In the genomic region with DNA sequence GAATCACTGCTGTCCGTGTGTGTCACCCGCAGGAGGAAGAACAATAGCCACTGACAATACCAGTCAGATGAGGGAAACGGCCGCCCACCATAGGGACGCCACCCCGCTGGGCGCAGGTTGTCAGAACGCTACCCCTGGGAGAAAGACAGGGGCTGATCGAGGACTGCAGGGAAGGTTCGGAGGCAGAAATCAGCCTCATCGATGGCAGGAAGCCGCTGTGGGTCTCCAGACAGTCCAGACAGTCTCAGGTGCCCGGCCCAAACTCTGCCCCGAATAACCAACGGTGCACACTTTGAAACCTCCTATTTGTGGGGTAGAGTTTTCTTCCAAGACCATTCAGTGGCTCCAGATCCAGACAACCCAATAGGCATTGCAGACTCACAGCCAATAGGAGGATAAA, we compare ENCODE assay signal across 23 cellular contexts.
DNase-seq lines count a peak whose midpoint lies in the region; ATAC-seq and TF ChIP-seq lines count a peak whose summit lies in the region.
"Had no signal": no experiment of that assay in that cellular context is flagged by ENCODE, and none has a peak within 500 bp of the region (broad histone marks: within the 10 kb centered on the region; RNA-seq: fewer than 3 reads in every experiment).

No MANE protein-coding gene starts in this region.

- no peak overlapping the region for H2AFZ ChIP-seq in neural progenitor cell (replicated peaks)

- H3K9ac ChIP-seq in neural progenitor cell = no peak overlapping the region
- H3K9ac ChIP-seq: BLaER1 had no signal

- H4K20me1 ChIP-seq in neural progenitor cell (ENCODE audit: low read depth) = no peaks in the 10 kb centered on the region
- H4K20me1 ChIP-seq: BLaER1 had no signal

- H3K4me3 Mint-ChIP-seq in dendritic cell treated with granulocyte-macrophage colony-stimulating factor and Interleukin-4, amounts not matched to agents 40 ng/mL and 50 ng/mL, for 4 days = no peak overlapping the region
- H3K4me3 Mint-ChIP-seq in mesothelial cell of epicardium (no peak overlapping the region), WTC11 (no peak overlapping the region), neural progenitor cell (no peak overlapping the region)
- H3K4me3 Mint-ChIP-seq: CD14-positive monocyte; CD4-positive, alpha-beta memory T cell; CD4-positive, CD25-positive, alpha-beta regulatory T cell; CD8-positive, alpha-beta memory T cell had no signal

- H3K4me1 Mint-ChIP-seq in dendritic cell treated with granulocyte-macrophage colony-stimulating factor and Interleukin-4, amounts not matched to agents 40 ng/mL and 50 ng/mL, for 4 days (ENCODE audit: low read depth) = peaks cover 57% of the 10 kb centered on the region
- peaks cover 40% of the 10 kb centered on the region for H3K4me1 Mint-ChIP-seq in mesothelial cell of epicardium
- peaks cover 22% of the 10 kb centered on the region for H3K4me1 Mint-ChIP-seq in WTC11
- peaks cover 11% of the 10 kb centered on the region for H3K4me1 Mint-ChIP-seq in neural progenitor cell
- H3K4me1 Mint-ChIP-seq: CD4-positive, alpha-beta memory T cell; CD4-positive, CD25-positive, alpha-beta regulatory T cell; CD8-positive, alpha-beta memory T cell had no signal

- peaks cover 28% of the 10 kb centered on the region for H3K27me3 Mint-ChIP-seq in dendritic cell treated with granulocyte-macrophage colony-stimulating factor and Interleukin-4, amounts not matched to agents 40 ng/mL and 50 ng/mL, for 4 days
- no peaks in the 10 kb centered on the region for H3K27me3 Mint-ChIP-seq in mesothelial cell of epicardium (ENCODE audit: low read depth)
- H3K27me3 Mint-ChIP-seq in WTC11 (ENCODE audit: low read depth) = peaks cover 2% of the 10 kb centered on the region; the same call in 1 of the 2 replicates
- no peaks in the 10 kb centered on the region for H3K27me3 Mint-ChIP-seq in neural progenitor cell (ENCODE audit: insufficient read depth, low read depth)

- no peak overlapping the region for H3K4me2 ChIP-seq in neural progenitor cell
- H3K4me2 ChIP-seq: BLaER1 had no signal

- H3K27me3 ChIP-seq in sigmoid colon (no peaks in the 10 kb centered on the region), neural progenitor cell (no peaks in the 10 kb centered on the region)
- H3K27me3 ChIP-seq: BE2C, BLaER1 had no signal

- TF ChIP-seq EP300 in sigmoid colon (IDR thresholded peaks at IDR 0.05) = no peak

- no peaks in the 10 kb centered on the region for H3K36me3 Mint-ChIP-seq in dendritic cell treated with granulocyte-macrophage colony-stimulating factor and Interleukin-4, amounts not matched to agents 40 ng/mL and 50 ng/mL, for 4 days (ENCODE audit: low read depth)
- H3K36me3 Mint-ChIP-seq in mesothelial cell of epicardium = peaks cover 11% of the 10 kb centered on the region
- H3K36me3 Mint-ChIP-seq in WTC11 = peaks cover 8% of the 10 kb centered on the region
- peaks cover 34% of the 10 kb centered on the region for H3K36me3 Mint-ChIP-seq in neural progenitor cell
- H3K36me3 Mint-ChIP-seq: CD14-positive monocyte; CD4-positive, alpha-beta memory T cell; CD4-positive, CD25-positive, alpha-beta regulatory T cell had no signal

- H3K4me1 ChIP-seq in sigmoid colon (peaks cover 0 to 77% (median 67%) of the 10 kb centered on the region in 4 donors), neural progenitor cell (no peaks in the 10 kb centered on the region)
- H3K4me1 ChIP-seq: BLaER1 had no signal

- CTCF ChIA-PET in WTC11 (lab: Charles Lee) = interaction anchor here (1.9 kb wide), 1 partner anchor 10 kb away, joined by 12 read pairs; no protein-coding TSS in a partner anchor

- no peak for ATAC-seq in WTC11

- H3K27ac Mint-ChIP-seq in dendritic cell treated with granulocyte-macrophage colony-stimulating factor and Interleukin-4, amounts not matched to agents 40 ng/mL and 50 ng/mL, for 4 days = peak overlapping the region; percentile 6
- H3K27ac Mint-ChIP-seq in mesothelial cell of epicardium (no peak overlapping the region), WTC11 (no peak overlapping the region), neural progenitor cell (no peak overlapping the region)
- H3K27ac Mint-ChIP-seq: CD14-positive monocyte; CD4-positive, alpha-beta memory T cell; CD4-positive, CD25-positive, alpha-beta regulatory T cell; CD8-positive, alpha-beta memory T cell had no signal

- DNase-seq in mesenteric fat pad (ENCODE audit: low spot score) = peak; percentile 79
- no peak for DNase-seq in sigmoid colon
- DNase-seq in mesothelial cell of epicardium (ENCODE audit: low spot score in 2 of 2, unreplicated experiment in 2 of 2) = no peak
- DNase-seq in WTC11 (ENCODE audit: low spot score) = no peak
- no peak for DNase-seq in neural progenitor cell (ENCODE audit: low spot score)
- DNase-seq: 8988T; ACHN; BE2C; C1 segment of cervical spinal cord; CD4-positive, alpha-beta memory T cell; CD4-positive, CD25-positive, alpha-beta regulatory T cell; CD8-positive, alpha-beta memory T cell; COR-L47; DMS 273 treated with DMSO at 0.1 percent for 48 hours; DMS153; DMS53; DMS79; DND-41; EL; GDM1 had no signal

- H3K27ac ChIP-seq in sigmoid colon = peak overlapping the region in 3 of 4 donors; percentile 15 to 80 (median 79)
- H3K27ac ChIP-seq in neural progenitor cell = no peak overlapping the region
- H3K27ac ChIP-seq: BLaER1 had no signal

- 95% methylated on average over 15 of the region's 15 CpGs for WGBS in sigmoid colon, 2 donors

- TF ChIP-seq CTCF in sigmoid colon (IDR thresholded peaks at IDR 0.05) (no peak), mesothelial cell of epicardium (IDR thresholded peaks at IDR 0.05; ENCODE audit: unreplicated experiment) (no peak), WTC11 (IDR thresholded peaks at IDR 0.05) (no peak), neural progenitor cell (IDR thresholded peaks at IDR 0.05) (no peak)

- intact Hi-C loops in dendritic cell treated with granulocyte-macrophage colony-stimulating factor and Interleukin-4, amounts not matched to agents 40 ng/mL and 50 ng/mL, for 4 days (cut with micrococcal nuclease) = no loop called here
- intact Hi-C loops in sigmoid colon (cut with DNase I) = no loop called here

- H3K9me3 ChIP-seq in sigmoid colon = no peaks in the 10 kb centered on the region
- H3K9me3 ChIP-seq in neural progenitor cell (ENCODE audit: low read depth) = no peaks in the 10 kb centered on the region
- H3K9me3 ChIP-seq: BE2C had no signal

- H3K4me3 ChIP-seq in sigmoid colon (no peak overlapping the region), neural progenitor cell (no peak overlapping the region)
- H3K4me3 ChIP-seq: BLaER1 had no signal

- no peaks in the 10 kb centered on the region for H3F3A ChIP-seq in neural progenitor cell (ENCODE audit: low read depth)

- peaks cover 11% of the 10 kb centered on the region for H3K9me3 Mint-ChIP-seq in dendritic cell treated with granulocyte-macrophage colony-stimulating factor and Interleukin-4, amounts not matched to agents 40 ng/mL and 50 ng/mL, for 4 days
- peaks cover 16% of the 10 kb centered on the region for H3K9me3 Mint-ChIP-seq in mesothelial cell of epicardium
- peaks cover 19% of the 10 kb centered on the region for H3K9me3 Mint-ChIP-seq in WTC11
- H3K9me3 Mint-ChIP-seq in neural progenitor cell = peaks cover 20% of the 10 kb centered on the region

- no peaks in the 10 kb centered on the region for H3K36me3 ChIP-seq in sigmoid colon
- no peaks in the 10 kb centered on the region for H3K36me3 ChIP-seq in neural progenitor cell
- H3K36me3 ChIP-seq: BE2C, BLaER1 had no signal

- H3K79me2 ChIP-seq in neural progenitor cell (ENCODE audit: low read depth) = no peaks in the 10 kb centered on the region

- POLR2A ChIA-PET in WTC11 (lab: Charles Lee) = no interaction called here

- TF ChIP-seq POLR2A in sigmoid colon (IDR thresholded peaks at IDR 0.05) = no peak

TF ChIP-seq in WTC11, 78 proteins besides CTCF, POLR2A, EP300 and RAD21:
- TF ChIP-seq EMX1 (CRISPR knock-in tag; IDR thresholded peaks at IDR 0.05) = no peak
- no peak for TF ChIP-seq SOX15 (CRISPR knock-in tag; IDR thresholded peaks at IDR 0.05)
- TF ChIP-seq, protein P1, sequence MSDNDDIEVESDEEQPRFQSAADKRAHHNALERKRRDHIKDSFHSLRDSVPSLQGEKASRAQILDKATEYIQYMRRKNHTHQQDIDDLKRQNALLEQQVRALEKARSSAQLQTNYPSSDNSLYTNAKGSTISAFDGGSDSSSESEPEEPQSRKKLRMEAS (CRISPR knock-in tag; IDR thresholded peaks at IDR 0.05) = no peak
- no peak for TF ChIP-seq ZNF263 (CRISPR knock-in tag; IDR thresholded peaks at IDR 0.05; ENCODE audit: low read depth)
- no peak for TF ChIP-seq TCF7 (CRISPR knock-in tag; IDR thresholded peaks at IDR 0.05; ENCODE audit: low read depth)
- TF ChIP-seq CDX4 (CRISPR knock-in tag; IDR thresholded peaks at IDR 0.05; ENCODE audit: borderline replicate concordance) = no peak
- no peak for TF ChIP-seq SMAD4 (CRISPR knock-in tag; IDR thresholded peaks at IDR 0.05)
- no peak for TF ChIP-seq ESRRA (CRISPR knock-in tag; IDR thresholded peaks at IDR 0.05; ENCODE audit: borderline replicate concordance)
- TF ChIP-seq GRHL2 (CRISPR knock-in tag; IDR thresholded peaks at IDR 0.05; ENCODE audit: insufficient replicate concordance, severe bottlenecking) = no peak
- TF ChIP-seq, protein P2, sequence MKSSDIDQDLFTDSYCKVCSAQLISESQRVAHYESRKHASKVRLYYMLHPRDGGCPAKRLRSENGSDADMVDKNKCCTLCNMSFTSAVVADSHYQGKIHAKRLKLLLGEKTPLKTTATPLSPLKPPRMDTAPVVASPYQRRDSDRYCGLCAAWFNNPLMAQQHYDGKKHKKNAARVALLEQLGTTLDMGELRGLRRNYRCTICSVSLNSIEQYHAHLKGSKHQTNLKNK (CRISPR knock-in tag; IDR thresholded peaks at IDR 0.05) = no peak
- no peak for TF ChIP-seq ZNF219 (CRISPR knock-in tag; IDR thresholded peaks at IDR 0.05; ENCODE audit: borderline replicate concordance)
- no peak for TF ChIP-seq GABPB1 (CRISPR knock-in tag; IDR thresholded peaks at IDR 0.05)
- TF ChIP-seq, protein P3, sequence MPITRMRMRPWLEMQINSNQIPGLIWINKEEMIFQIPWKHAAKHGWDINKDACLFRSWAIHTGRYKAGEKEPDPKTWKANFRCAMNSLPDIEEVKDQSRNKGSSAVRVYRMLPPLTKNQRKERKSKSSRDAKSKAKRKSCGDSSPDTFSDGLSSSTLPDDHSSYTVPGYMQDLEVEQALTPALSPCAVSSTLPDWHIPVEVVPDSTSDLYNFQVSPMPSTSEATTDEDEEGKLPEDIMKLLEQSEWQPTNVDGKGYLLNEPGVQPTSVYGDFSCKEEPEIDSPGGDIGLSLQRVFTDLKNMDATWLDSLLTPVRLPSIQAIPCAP (CRISPR knock-in tag; IDR thresholded peaks at IDR 0.05) = no peak
- TF ChIP-seq NR3C1 (CRISPR knock-in tag; conservative IDR thresholded peaks at IDR 0.05; ENCODE audit: low read depth) = no peak
- TF ChIP-seq JUN (CRISPR knock-in tag; IDR thresholded peaks at IDR 0.05) = no peak
